Comparison of ENCODE assay signal across 20 cellular contexts in the genomic region with DNA sequence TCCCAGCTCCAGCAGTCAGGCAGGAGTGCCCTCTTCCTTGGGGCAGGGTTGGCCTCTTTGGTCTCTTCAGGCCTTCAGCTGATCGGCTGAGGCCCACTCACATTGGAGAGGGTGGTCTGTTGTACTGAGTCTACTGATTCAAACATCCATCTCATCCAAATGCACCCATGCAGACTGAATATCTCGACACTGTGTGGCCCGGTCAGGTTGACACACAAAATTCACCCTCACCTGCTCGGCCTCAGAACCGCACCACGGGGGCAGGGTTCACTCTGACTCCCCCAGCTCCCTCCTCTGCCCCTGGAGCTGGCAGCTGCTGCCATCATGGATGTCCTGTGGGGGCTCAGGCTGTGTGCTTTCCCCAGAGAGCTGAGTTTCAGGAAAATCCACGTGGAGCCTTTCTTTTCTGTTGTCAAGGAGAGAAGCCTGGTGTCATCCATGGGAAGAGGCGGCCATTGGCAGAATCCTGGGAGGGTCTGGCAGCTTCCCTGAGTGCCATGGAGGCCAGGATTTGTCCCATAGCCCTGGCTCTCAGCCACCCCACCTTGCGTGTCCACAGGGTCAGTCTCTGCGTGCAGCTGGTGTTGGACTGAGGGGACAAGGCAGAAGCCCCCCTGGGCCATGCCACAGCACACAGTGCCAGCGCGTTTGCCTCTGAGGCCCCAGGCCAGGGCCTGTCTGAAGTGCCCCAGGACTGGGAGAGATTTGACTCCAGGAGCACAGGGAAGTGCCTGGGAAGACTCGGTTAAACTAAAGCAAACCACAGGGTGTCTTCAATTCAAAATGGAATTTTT.
"Had no signal": no experiment of that assay in that cellular context is flagged by ENCODE, and none has a peak within 500 bp of the region (broad histone marks: within the 10 kb centered on the region; RNA-seq: fewer than 3 reads in every experiment).

No MANE protein-coding gene starts in this region.

- H3K4me3 ChIP-seq: cardiac muscle cell, left lung, right atrium auricular region, skin epidermis, upper lobe of left lung had no signal

- ATAC-seq: foreskin keratinocyte, left lung had no signal

- H3K27ac ChIP-seq: cardiac muscle cell, foreskin keratinocyte, left lung, right atrium auricular region, skin epidermis, upper lobe of left lung, WERI-Rb-1 had no signal

- H3K27me3 ChIP-seq: cardiac muscle cell, foreskin keratinocyte, left lung, right atrium auricular region, upper lobe of left lung had no signal

- H3K36me3 ChIP-seq: cardiac muscle cell, left lung, right atrium auricular region, upper lobe of left lung, WERI-Rb-1 had no signal

- H3K4me1 ChIP-seq: foreskin keratinocyte, left lung, right atrium auricular region had no signal

- H3K9me3 ChIP-seq: left lung, right atrium auricular region, upper lobe of left lung had no signal

- DNase-seq: activated CD4-positive, alpha-beta T cell treated with anti-CD3 and anti-CD28 coated beads for 1 hour; activated naive CD4-positive, alpha-beta T cell treated with Interleukin-2 at 50 U/mL for 16 hours; activated naive CD8-positive, alpha-beta T cell treated with anti-CD3 and anti-CD28 coated beads, Interleukin-2, amount 10 ng/mL, durations not matched to agents 7 days and 5 days; activated T-cell treated with anti-CD3 and anti-CD28 coated beads, Interleukin-2, amount 50 U/mL, for 24 hours; amygdala; hypothalamus; kidney; mammary epithelial cell; midbrain; nucleus accumbens; stimulated activated CD4-positive, alpha-beta T cell treated with anti-CD3 and anti-CD28 coated beads, Interleukin-15, amount 100 ng/mL, for 24 hours; stimulated activated CD4-positive, alpha-beta T cell treated with anti-CD3 and anti-CD28 coated beads, Interleukin-2, amount 100 ng/mL, for 48 hours; SW 1271; WERI-Rb-1 had no signal
